In the genomic region with DNA sequence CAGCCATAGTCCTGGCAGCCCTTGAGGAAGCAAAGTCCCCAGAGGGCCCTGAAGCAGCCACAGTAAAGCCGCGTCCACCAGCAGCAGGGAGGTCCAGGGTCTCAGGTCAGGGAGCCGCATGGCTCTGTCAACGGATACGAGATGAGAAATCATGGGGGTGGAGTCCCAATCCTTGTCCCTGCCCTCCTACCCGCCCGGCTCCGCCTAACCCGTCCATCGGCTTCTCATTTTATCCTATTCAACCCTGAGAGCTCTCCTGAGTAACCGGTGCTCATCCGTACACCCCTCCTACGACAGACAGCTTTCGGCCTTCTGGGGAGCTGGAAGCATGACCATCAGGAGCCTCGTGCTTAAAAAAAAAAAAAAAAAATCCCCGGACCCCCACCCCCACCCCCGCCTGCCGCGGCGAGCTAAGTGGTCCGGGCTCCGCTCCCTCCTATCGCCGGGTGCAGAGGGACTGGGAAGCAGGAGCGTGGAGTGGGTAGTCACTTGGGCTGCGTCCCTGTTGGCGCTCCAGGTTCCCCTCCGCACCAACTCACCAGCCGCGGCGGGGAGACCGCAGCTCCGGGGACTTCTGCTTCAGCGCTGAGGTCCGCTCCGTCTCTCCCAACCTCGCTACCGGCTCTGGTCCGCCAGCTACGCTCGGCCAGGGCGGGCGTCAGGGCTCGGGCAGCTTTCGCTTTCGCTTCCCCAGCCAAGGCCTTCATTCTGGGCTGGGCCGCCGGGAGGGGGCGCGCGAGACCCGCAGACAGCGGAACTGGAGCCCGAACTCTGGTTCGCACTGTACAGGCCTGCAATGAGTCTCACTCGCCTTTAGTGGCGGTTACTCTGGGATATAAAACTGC, we compare ENCODE assay signal across 8 cellular contexts. TPM values are rescaled to one million over a fixed set of nuclear protein-coding genes. Genes with fewer than 3 reads are reported as not detected.
DNase-seq lines count a peak whose midpoint lies in the region; ATAC-seq, FAIRE-seq and TF ChIP-seq lines count a peak whose summit lies in the region.

Gene TAP2 (minus strand): TSS at position 626 of the 845 bp plus-strand sequence. CDS start 506 bp downstream, at position 120.

- peaks cover 4% of the 10 kb centered on the region for H3K79me2 ChIP-seq in HepG2 (ENCODE audit: insufficient read depth, low read length)

- intact Hi-C loops in dendritic cell treated with granulocyte-macrophage colony-stimulating factor and Interleukin-4, amounts not matched to agents 40 ng/mL and 50 ng/mL, for 4 days (cut with micrococcal nuclease), result loop anchor here (1.0 to 2.0 kb wide), 2 partner anchors 16 to 30 kb away; partner anchors contain the start of gene PSMB9
- intact Hi-C loops in HepG2 (cut with micrococcal nuclease; ENCODE audit: unreplicated experiment), result loop anchor here (1.0 kb wide), 3 partner anchors 15 to 115 kb away; partner anchors contain the start of genes HLA-DMA and TAP1

- no peaks in the 10 kb centered on the region for H3K27me3 Mint-ChIP-seq in dendritic cell treated with granulocyte-macrophage colony-stimulating factor and Interleukin-4, amounts not matched to agents 40 ng/mL and 50 ng/mL, for 4 days

- no peaks in the 10 kb centered on the region for H4K20me1 ChIP-seq in HepG2 (ENCODE audit: insufficient read depth, low read length)

- ATAC-seq in GM19351 (IDR thresholded peaks at IDR 0.05; ENCODE audit: unreplicated experiment) (peak; percentile 84), HG03521 (IDR thresholded peaks at IDR 0.05; ENCODE audit: unreplicated experiment) (peak; percentile 83), HepG2 (peak; percentile 97)

- TF ChIP-seq RAD21 in HepG2 (CRISPR knock-in tag; IDR thresholded peaks at IDR 0.05), result peak; percentile 99

- in situ Hi-C loops in HepG2 (cut with HindIII; ENCODE audit: extremely low pct_ligation_motif_present, low pct_unique_long_range_greater_than_20kb), result no loop called here

- TF ChIP-seq POLR2A in HepG2 (IDR thresholded peaks at IDR 0.05; ENCODE audit: insufficient read depth in 1 of 2, low read depth in 2 of 2, low read length in 2 of 2), result peak; percentile 60 to 73

- peaks cover 2 to 7% of the 10 kb centered on the region in 2 experiments; a peak in 2 of 5 replicates for H3K36me3 ChIP-seq in HepG2 (replicated peaks in 1 of 2; ENCODE audit: control insufficient read depth in 1 of 2, insufficient read depth in 2 of 2, low read length in 2 of 2)

- H3K27me3 ChIP-seq in HepG2 (ENCODE audit: control insufficient read depth in 1 of 2, insufficient read depth in 2 of 2, low read length in 2 of 2), result no peaks in the 10 kb centered on the region

- H3K27ac Mint-ChIP-seq in dendritic cell treated with granulocyte-macrophage colony-stimulating factor and Interleukin-4, amounts not matched to agents 40 ng/mL and 50 ng/mL, for 4 days, result peak within 1 kb of the TSS; percentile 88

- CTCF ChIA-PET in HepG2 (lab: Yijun Ruan, JAX; ENCODE audit: low intra/inter-chr PET ratio, low total read pairs), result interaction anchor here (0.8 to 3.1 kb wide), 3 partner anchors 16 to 30 kb away, joined by 4 to 65 read pairs (median 39); partner anchors contain the start of genes PSMB9 and TAP1

- H3K27ac ChIP-seq in HepG2 (ENCODE audit: extremely low read length, insufficient read depth, low read length), result peak within 1 kb of the TSS; percentile 80

- peaks cover 70% of the 10 kb centered on the region for H3K36me3 Mint-ChIP-seq in dendritic cell treated with granulocyte-macrophage colony-stimulating factor and Interleukin-4, amounts not matched to agents 40 ng/mL and 50 ng/mL, for 4 days (ENCODE audit: low read depth)

- peaks cover 57% of the 10 kb centered on the region for H3K4me1 Mint-ChIP-seq in dendritic cell treated with granulocyte-macrophage colony-stimulating factor and Interleukin-4, amounts not matched to agents 40 ng/mL and 50 ng/mL, for 4 days (ENCODE audit: low read depth)

- H3K9ac ChIP-seq in HepG2 (ENCODE audit: insufficient read depth, low read depth, low read length), result peak within 1 kb of the TSS; percentile 70

- peak within 1 kb of the TSS; percentile 82 to 87 (median 86) for H3K4me3 ChIP-seq in HepG2 (replicated peaks in 1 of 3; ENCODE audit: insufficient read depth in 1 of 3, low read depth in 2 of 3, low read length in 3 of 3)

- no peaks in the 10 kb centered on the region for H3K9me3 Mint-ChIP-seq in dendritic cell treated with granulocyte-macrophage colony-stimulating factor and Interleukin-4, amounts not matched to agents 40 ng/mL and 50 ng/mL, for 4 days

- TF ChIP-seq CTCF in HepG2 (CRISPR knock-in tag; IDR thresholded peaks at IDR 0.05), result peak; percentile 99

- DNase-seq in CD1c-positive myeloid dendritic cell (ENCODE audit: extremely low spot score), result peak; percentile 98
- DNase-seq in NCI-H748 (lab: John Stamatoyannopoulos, UW; ENCODE audit: unreplicated experiment), result peak; percentile 92
- DNase-seq in activated CD4-positive, alpha-beta T cell treated with anti-CD3 and anti-CD28 coated beads, Interleukin-2, amount 50 U/mL, for 1 hour, result peak; percentile 99
- peak; percentile 89 for DNase-seq in HepG2 (ENCODE audit: low spot score)
- DNase-seq in stimulated activated CD4-positive, alpha-beta T cell treated with anti-CD3 and anti-CD28 coated beads, Interleukin-2, amount 100 ng/mL, for 48 hours, result peak; percentile 98

- peaks cover 24% of the 10 kb centered on the region for H3K4me1 ChIP-seq in HepG2 (ENCODE audit: insufficient read depth, low read length)

- H2AFZ ChIP-seq in HepG2 (ENCODE audit: low read length), result no peak within 1 kb of the TSS

- H3K4me3 Mint-ChIP-seq in dendritic cell treated with granulocyte-macrophage colony-stimulating factor and Interleukin-4, amounts not matched to agents 40 ng/mL and 50 ng/mL, for 4 days, result peak within 1 kb of the TSS; percentile 83

- H3K9me3 ChIP-seq in HepG2 (ENCODE audit: low read length), result no peaks in the 10 kb centered on the region

- 2% methylated on average over 28 of the region's 57 CpGs for WGBS in HepG2 (ENCODE audit: low lambda C conversion rate)

- FAIRE-seq in HepG2 (lab: Jason Lieb, UNC), result peak; percentile 54

- BruUV-seq in HepG2 (replicated peaks; lab: Mats Ljungman, UMichigan), result no TSS peak

- TF ChIP-seq EP300 in HepG2 (IDR thresholded peaks at IDR 0.05; ENCODE audit: low read depth in 2 of 2, low read length in 2 of 2), result no peak
- TF ChIP-seq EP300 in HepG2 (CRISPR knock-in tag; IDR thresholded peaks at IDR 0.05; ENCODE audit: borderline replicate concordance), result no peak

- POLR2A ChIA-PET in HepG2 (lab: Yijun Ruan, JAX), result interaction anchor here (0.6 to 2.5 kb wide), 17 partner anchors 9 to 1099 kb away, joined by 3 to 56 read pairs (median 4); partner anchors contain the start of genes ATF6B, PBX2, PSMB9 and RPS18

- H3K4me2 ChIP-seq in HepG2 (ENCODE audit: low read depth, low read length), result peak within 1 kb of the TSS; percentile 94

TF ChIP-seq in HepG2, 621 proteins besides CTCF, POLR2A, EP300 and RAD21 (continues in another document):
- 0 out of 2 replicates have a peak, but pooled peaks have one; percentile 19 for TF ChIP-seq RXRA (CRISPR knock-in tag; IDR thresholded peaks at IDR 0.05)
- TF ChIP-seq ZNF329 (CRISPR knock-in tag; IDR thresholded peaks at IDR 0.05; ENCODE audit: low read depth), result 0 out of 2 replicates have a peak, but pooled peaks have one; percentile 45
- peak; percentile 88; the same call in 1 of the 2 replicates for TF ChIP-seq ZNF788 (CRISPR knock-in tag; IDR thresholded peaks at IDR 0.05; ENCODE audit: borderline replicate concordance)
- peak; percentile 83; the same call in 1 of the 2 replicates for TF ChIP-seq ZNF275 (CRISPR knock-in tag; IDR thresholded peaks at IDR 0.05; ENCODE audit: borderline replicate concordance)
- no peak for TF ChIP-seq SYNCRIP (IDR thresholded peaks at IDR 0.05; ENCODE audit: insufficient read depth, low read depth, low read length)
- peak; percentile 92 for TF ChIP-seq SIN3A (IDR thresholded peaks at IDR 0.05; ENCODE audit: borderline replicate concordance, low read depth, low read length)
- TF ChIP-seq SRF (IDR thresholded peaks at IDR 0.05; ENCODE audit: low read depth, low read length), result no peak
- TF ChIP-seq ZNF552 (CRISPR knock-in tag; IDR thresholded peaks at IDR 0.05; ENCODE audit: borderline replicate concordance), result no peak
- TF ChIP-seq TBP (CRISPR knock-in tag; IDR thresholded peaks at IDR 0.05), result peak; percentile 95; the same call in 1 of the 2 replicates
- TF ChIP-seq ZNF549 (CRISPR knock-in tag; IDR thresholded peaks at IDR 0.05), result peak; percentile 86

RNA-seq across cellular contexts. Expression of gene TAP2, which starts in this region (rescaled TPM):
- total RNA-seq in HepG2 (2016; rRNA removed; fragmentation: Illumina TruSeq; extraction: Trizol), result 9.8 and 17.6 TPM in 2 replicates
- total RNA-seq in HepG2 (2016; cell fraction: cytosol; rRNA removed; fragmentation: Illumina TruSeq; extraction: Trizol; ENCODE audit: low read depth), result 1.2 and 1.7 TPM in 2 replicates
- 9.2 and 20.2 TPM in 2 replicates for total RNA-seq in HepG2 (2016; cell fraction: insoluble cytoplasmic fraction; rRNA removed; fragmentation: Illumina TruSeq; extraction: Trizol)
- total RNA-seq in HepG2 (2016; cell fraction: membrane; rRNA removed; fragmentation: Illumina TruSeq; extraction: Trizol), result 4.0 and 4.1 TPM in 2 replicates
- 21.3 and 26.0 TPM in 2 replicates for total RNA-seq in HepG2 (2016; cell fraction: nucleus; rRNA removed; fragmentation: Illumina TruSeq; extraction: Trizol)
- polyA plus RNA-seq in HepG2 (2011; rRNA removed), result 10.3 and 16.2 TPM in 2 replicates
- 7.9 and 11.8 TPM in 2 replicates for polyA plus RNA-seq in HepG2 (2011; cell fraction: cytosol; rRNA removed)
- polyA plus RNA-seq in HepG2 (2011; cell fraction: nucleus; rRNA removed), result 17.4 and 34.9 TPM in 2 replicates
- polyA plus RNA-seq in HepG2 (2012), result 11.3 and 15.1 TPM in 2 replicates
- polyA plus RNA-seq in HepG2 (2016; cell fraction: cytosol; fragmentation: Illumina TruSeq; extraction: Trizol; ENCODE audit: low read depth), result 0.72 and 1.6 TPM in 2 replicates
- polyA plus RNA-seq in HepG2 (2016; cell fraction: insoluble cytoplasmic fraction; fragmentation: Illumina TruSeq; extraction: Trizol; ENCODE audit: low read depth), result 11.8 and 12.8 TPM in 2 replicates
- 2.6 and 3.1 TPM in 2 replicates for polyA plus RNA-seq in HepG2 (2016; cell fraction: membrane; fragmentation: Illumina TruSeq; extraction: Trizol; ENCODE audit: low read depth)
- 54.1 and 59.6 TPM in 2 replicates for polyA plus RNA-seq in HepG2 (2016; cell fraction: nucleus; fragmentation: Illumina TruSeq; extraction: Trizol; ENCODE audit: insufficient read depth, low read depth)
- polyA minus RNA-seq in HepG2 (2011; rRNA and poly(A)+ RNA removed; ENCODE audit: low replicate concordance), result 39.2 and 126 TPM in 2 replicates
- 9.4 and 12.6 TPM in 2 replicates for polyA minus RNA-seq in HepG2 (2011; cell fraction: cytosol; rRNA and poly(A)+ RNA removed)
- polyA minus RNA-seq in HepG2 (2011; cell fraction: nucleus; rRNA and poly(A)+ RNA removed), result 21.8 and 31.5 TPM in 2 replicates

Comparison
In these comparisons a context has a peak if more than half of its experiments do, and no peak if none do; other contexts are left out.
1. Peak in every context shown above with its lines: DNase-seq, ATAC-seq, H3K4me3 ChIP-seq and H3K27ac ChIP-seq.